Comparison of ENCODE assay signal across 1 cellular context in genomic region chr3:86937306-86937791, GRCh38.
TF ChIP-seq lines count a peak whose summit lies in the region.

No MANE protein-coding gene starts in this region.

TF ChIP-seq in GM23338, 12 proteins besides CTCF, POLR2A, EP300 and RAD21:
- no peak for TF ChIP-seq ETS1 (IDR thresholded peaks at IDR 0.05)
